Comparison of ENCODE assay signal across 15 cellular contexts in the genomic region with DNA sequence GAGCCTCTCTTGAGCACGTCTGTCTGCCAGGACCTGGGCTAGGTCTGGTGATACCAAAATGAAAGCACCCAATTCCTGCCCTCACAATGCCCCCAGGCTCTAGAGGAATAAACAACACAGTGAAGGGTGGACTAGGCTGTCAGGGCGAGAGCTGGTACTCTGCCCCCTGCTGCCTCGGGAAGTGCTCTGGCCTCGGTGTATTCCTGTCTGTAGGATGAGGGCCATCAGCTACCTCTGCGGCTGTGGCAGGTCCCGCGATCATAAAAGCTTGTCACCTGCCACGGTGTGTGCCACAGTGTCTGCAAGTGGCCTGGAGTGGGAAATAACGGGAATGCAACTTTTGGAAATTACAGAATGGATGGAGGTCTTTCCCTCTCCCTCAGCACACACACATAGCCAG.
"Had no signal": no experiment of that assay in that cellular context is flagged by ENCODE, and none has a peak within 500 bp of the region (broad histone marks: within the 10 kb centered on the region; RNA-seq: fewer than 3 reads in every experiment).

No MANE protein-coding gene starts in this region.

- H3K9me3 Mint-ChIP-seq: activated CD4-positive, alpha-beta T cell treated with anti-CD3 and anti-CD28 coated beads, Interleukin-2, amount 10 ng/mL, durations not matched to agents 7 days and 5 days; activated T-helper 2 cell treated with anti-CD3 and anti-CD28 coated beads, Interferon-gamma antibody, Interleukin-2, Interleukin-4, amounts not matched to agents 10 μg/mL and 5 μg/mL and 100 μg/mL, durations not matched to agents 14 hours and 24 hours and 36 hours; central memory CD8-positive, alpha-beta T cell had no signal

- H3K4me3 Mint-ChIP-seq: activated B cell treated with CpG ODN at 0.5 μM for 24 hours; activated CD4-positive, alpha-beta T cell treated with anti-CD3 and anti-CD28 coated beads, Interleukin-2, amount 10 ng/mL, durations not matched to agents 7 days and 5 days; central memory CD8-positive, alpha-beta T cell had no signal

- H3K4me1 Mint-ChIP-seq: activated B cell treated with CpG ODN at 0.5 μM for 24 hours; activated CD4-positive, alpha-beta T cell treated with anti-CD3 and anti-CD28 coated beads, Interleukin-2, amount 10 ng/mL, durations not matched to agents 7 days and 5 days; central memory CD8-positive, alpha-beta T cell had no signal

- H3K4me3 ChIP-seq: adrenal gland, heart right ventricle, uterus had no signal

- H3K27ac ChIP-seq: adrenal gland, heart right ventricle, uterus had no signal

- H3K9me3 ChIP-seq: adrenal gland, heart right ventricle, uterus had no signal

- DNase-seq: activated B cell treated with CpG ODN at 0.5 μM for 24 hours; activated CD4-positive, alpha-beta T cell treated with anti-CD3 and anti-CD28 coated beads, Interleukin-2, amount 10 ng/mL, durations not matched to agents 7 days and 5 days; activated CD8-positive, alpha-beta memory T cell treated with anti-CD3 and anti-CD28 coated beads for 24 hours; activated naive CD4-positive, alpha-beta T cell treated with anti-CD3 and anti-CD28 coated beads, Interleukin-2, amount 50 U/mL, for 16 hours; activated T-cell treated with anti-CD3 and anti-CD28 coated beads for 4 hours; adrenal gland; cortex of kidney; effector CD8-positive, alpha-beta T cell; heart right ventricle; kidney; retina; stimulated activated CD4-positive, alpha-beta T cell treated with anti-CD3 and anti-CD28 coated beads, Interleukin-4, amount 100 ng/mL, for 4 hours; uterus had no signal

- H3K27ac Mint-ChIP-seq: activated B cell treated with CpG ODN at 0.5 μM for 24 hours; activated CD4-positive, alpha-beta T cell treated with anti-CD3 and anti-CD28 coated beads, Interleukin-2, amount 10 ng/mL, durations not matched to agents 7 days and 5 days; activated T-helper 2 cell treated with anti-CD3 and anti-CD28 coated beads, Interferon-gamma antibody, Interleukin-2, Interleukin-4, amounts not matched to agents 10 μg/mL and 5 μg/mL and 100 μg/mL, durations not matched to agents 14 hours and 24 hours and 36 hours had no signal

- H3K27me3 ChIP-seq: uterus had no signal

- H3K27me3 Mint-ChIP-seq: activated B cell treated with CpG ODN at 0.5 μM for 24 hours; activated CD4-positive, alpha-beta T cell treated with anti-CD3 and anti-CD28 coated beads, Interleukin-2, amount 10 ng/mL, durations not matched to agents 7 days and 5 days had no signal

- ATAC-seq: heart right ventricle had no signal

- H3K4me1 ChIP-seq: adrenal gland, uterus had no signal

- H3K36me3 ChIP-seq: adrenal gland, heart right ventricle, uterus had no signal
